Comparison of ENCODE assay signal across 7 cellular contexts in the genomic region with DNA sequence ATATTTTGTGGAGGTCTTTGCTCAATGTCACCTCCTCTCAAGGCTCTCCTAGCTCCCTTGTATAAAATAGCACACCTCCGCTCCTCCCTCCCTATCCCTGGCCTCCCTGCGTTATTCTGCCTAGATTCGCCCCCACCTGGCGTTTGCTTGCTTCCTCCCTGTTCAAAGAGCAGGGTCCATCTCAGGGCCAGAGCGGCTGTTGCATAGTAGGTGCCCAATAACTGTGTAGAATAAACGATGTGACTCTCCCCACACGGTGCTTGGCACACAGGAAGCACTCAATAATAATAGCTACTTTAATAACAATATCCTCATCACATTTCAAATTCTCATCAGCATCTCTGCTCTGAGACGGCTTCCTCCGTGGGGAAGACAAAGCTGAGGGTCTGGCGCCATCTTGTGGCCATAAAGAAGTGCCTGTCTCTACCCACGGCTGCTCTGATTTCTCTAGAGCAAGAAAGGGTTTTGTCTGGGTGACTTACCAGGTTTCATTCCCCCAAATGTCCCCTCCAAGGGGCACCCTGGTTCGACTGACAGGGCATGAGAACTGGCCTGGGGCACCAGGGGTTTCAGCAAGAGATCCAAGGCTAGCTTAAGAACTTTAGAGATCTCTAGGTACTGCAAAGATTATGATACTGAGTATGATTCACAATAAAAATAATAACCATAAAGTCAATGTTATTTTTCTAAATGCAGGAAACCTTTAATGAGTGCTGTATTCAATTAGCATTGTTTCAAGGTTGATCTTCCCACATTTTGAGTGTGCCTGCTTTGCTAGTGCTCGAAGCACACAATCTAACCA. TPM values are rescaled to one million over a fixed set of nuclear protein-coding genes. Genes with fewer than 3 reads are reported as not detected.
A peak's percentile ranks its signal among the peaks of the same experiment; 100 is the strongest.
DNase-seq lines count a peak whose midpoint lies in the region; ATAC-seq, FAIRE-seq and TF ChIP-seq lines count a peak whose summit lies in the region.

No MANE protein-coding gene starts in this region.

- no peak for ATAC-seq in GM21576 (IDR thresholded peaks at IDR 0.05; ENCODE audit: unreplicated experiment)

- H3K27ac ChIP-seq in astrocyte (ENCODE audit: low read depth, low read length), result no peak overlapping the region
- no peak overlapping the region for H3K27ac ChIP-seq in hepatocyte
- no peak overlapping the region for H3K27ac ChIP-seq in small intestine (ENCODE audit: low read depth in 1 of 2, low read length in 1 of 2)

- peaks cover 17% of the 10 kb centered on the region for H3K4me1 ChIP-seq in astrocyte (ENCODE audit: insufficient read depth, low read length)
- H3K4me1 ChIP-seq in hepatocyte (ENCODE audit: insufficient read depth), result peaks cover 11% of the 10 kb centered on the region
- H3K4me1 ChIP-seq in small intestine (ENCODE audit: control insufficient read depth in 2 of 2, insufficient read depth in 1 of 2, low read depth in 1 of 2, low read length in 1 of 2), result no peaks in the 10 kb centered on the region

- H3K4me2 ChIP-seq in astrocyte (ENCODE audit: low read length), result no peak overlapping the region
- H3K4me2 ChIP-seq in hepatocyte, result no peak overlapping the region

- peaks cover 98% of the 10 kb centered on the region for H4K20me1 ChIP-seq in astrocyte (ENCODE audit: insufficient read depth, low read length)
- H4K20me1 ChIP-seq in hepatocyte (ENCODE audit: insufficient read depth, poor library complexity, severe bottlenecking), result peaks cover 73% of the 10 kb centered on the region

- no peak for TF ChIP-seq POLR2A in GM12892 (IDR thresholded peaks at IDR 0.05; ENCODE audit: low read depth, low read length)

- H3K9me2 ChIP-seq in hepatocyte (replicated peaks; ENCODE audit: insufficient read depth), result no peaks in the 10 kb centered on the region

- H3K4me1 Mint-ChIP-seq in astrocyte (ENCODE audit: low read depth, unreplicated experiment), result peaks cover 38% of the 10 kb centered on the region

- H3K36me3 Mint-ChIP-seq in astrocyte (ENCODE audit: low read depth, unreplicated experiment), result peaks cover 7% of the 10 kb centered on the region

- TF ChIP-seq CTCF in astrocyte (IDR thresholded peaks at IDR 0.05; ENCODE audit: insufficient read depth, low read depth, low read length), result peak; percentile 96
- peak; percentile 96 for TF ChIP-seq CTCF in hepatocyte (IDR thresholded peaks at IDR 0.05; ENCODE audit: poor library complexity)

- no peak overlapping the region for H3K4me3 Mint-ChIP-seq in astrocyte (ENCODE audit: unreplicated experiment)

- FAIRE-seq in GM12892 (lab: Jason Lieb, UNC) (peak; percentile 78), astrocyte (lab: Jason Lieb, UNC) (peak; percentile 74), small intestine (lab: Jason Lieb, UNC) (no peak)

- no peaks in the 10 kb centered on the region for H3K9me3 Mint-ChIP-seq in astrocyte (ENCODE audit: unreplicated experiment)

- no peak overlapping the region for H3K9ac ChIP-seq in astrocyte (ENCODE audit: low read length)

- H3K27me3 ChIP-seq in astrocyte (ENCODE audit: insufficient read depth, low read length) (no peaks in the 10 kb centered on the region), hepatocyte (no peaks in the 10 kb centered on the region), small intestine (ENCODE audit: control insufficient read depth in 2 of 2, insufficient read depth in 2 of 2, low read length in 2 of 2) (no peaks in the 10 kb centered on the region)

- H3K79me2 ChIP-seq in astrocyte (ENCODE audit: insufficient read depth, low read length) (peaks cover 63% of the 10 kb centered on the region), hepatocyte (peaks cover 58% of the 10 kb centered on the region)

- H3K27ac Mint-ChIP-seq in astrocyte (ENCODE audit: unreplicated experiment), result no peak overlapping the region

- DNase-seq in GM12892 (ENCODE audit: insufficient read length) (peak; percentile 53), NCI-H2029 (lab: John Stamatoyannopoulos, UW) (peak; percentile 12), T1000 (lab: John Stamatoyannopoulos, UW) (peak; percentile 18), astrocyte (ENCODE audit: low read depth) (peak; percentile 34), hepatocyte (ENCODE audit: low spot score) (peak; percentile 91), small intestine (peak; percentile 84)

- H3K9me3 ChIP-seq in astrocyte (ENCODE audit: insufficient read depth, low read depth, low read length), result no peaks in the 10 kb centered on the region
- no peaks in the 10 kb centered on the region for H3K9me3 ChIP-seq in hepatocyte (ENCODE audit: low read depth)
- no peaks in the 10 kb centered on the region for H3K9me3 ChIP-seq in small intestine (ENCODE audit: control insufficient read depth, low read depth)

- no peaks in the 10 kb centered on the region for H3K27me3 Mint-ChIP-seq in astrocyte (ENCODE audit: low read depth, unreplicated experiment)

- no peak overlapping the region for H3K4me3 ChIP-seq in astrocyte (ENCODE audit: insufficient read depth, low read depth, low read length)
- no peak overlapping the region for H3K4me3 ChIP-seq in hepatocyte
- H3K4me3 ChIP-seq in small intestine (ENCODE audit: low read depth in 1 of 2, low read length in 2 of 2), result no peak overlapping the region

- H3K36me3 ChIP-seq in astrocyte (ENCODE audit: insufficient read depth, low read length) (peaks cover 8% of the 10 kb centered on the region), hepatocyte (replicated peaks; ENCODE audit: insufficient read depth, low read depth) (no peaks in the 10 kb centered on the region), small intestine (ENCODE audit: control insufficient read depth in 2 of 2, insufficient read depth in 2 of 2, low read length in 2 of 2) (peaks cover 0 to 3% of the 10 kb centered on the region in 2 donors)

- H2AFZ ChIP-seq in astrocyte (ENCODE audit: low read depth, low read length) (no peak overlapping the region), hepatocyte (no peak overlapping the region)

- 28% methylated on average over 12 of the region's 13 CpGs for WGBS in hepatocyte (ENCODE audit: low lambda C conversion rate, missing lambda C conversion rate)
- 17 to 29% (median 20%) methylated on average over 13 of the region's 13 CpGs for WGBS in small intestine, 3 donors

RNA-seq across cellular contexts. Expression of gene CD276, which starts 16.1 kb away (rescaled TPM):
- 0.13 TPM for polyA plus RNA-seq in GM12892 (2012; ENCODE audit: missing spikeins)
- 220 and 225 TPM in 2 replicates for total RNA-seq in astrocyte
- 94.4 and 106 TPM in 2 replicates for total RNA-seq in hepatocyte
- 178 and 222 TPM in 2 replicates for polyA plus RNA-seq in hepatocyte
- polyA plus RNA-seq in small intestine, result 10 to 100 TPM in 2 of 3 donors, 1 to 10 TPM in 1; 7.8 to 40.7 (median 10.3) TPM

RNA-seq across cellular contexts. Expression of gene INSYN1, which starts 52.9 kb away (rescaled TPM):
- polyA plus RNA-seq in GM12892 (2012; ENCODE audit: missing spikeins), result not detected
- total RNA-seq in astrocyte (5.2 and 9.1 TPM in 2 replicates), hepatocyte (1.3 and 3.3 TPM in 2 replicates)
- polyA plus RNA-seq in hepatocyte (1.9 and 8.1 TPM in 2 replicates), small intestine (1 to 10 TPM in 2 of 3 donors, not detected in 1; 1.9 TPM)

Comparison
In these comparisons a context has a peak if more than half of its experiments do, and no peak if none do; other contexts are left out.
1. DNase-seq: peak in every context shown above with its lines; median percentile 91 in hepatocyte; 84 in small intestine; 53 in GM12892; 34 in astrocyte; 18 in T1000; 12 in NCI-H2029.